Comparison of ENCODE assay signal across 20 cellular contexts in the genomic region with DNA sequence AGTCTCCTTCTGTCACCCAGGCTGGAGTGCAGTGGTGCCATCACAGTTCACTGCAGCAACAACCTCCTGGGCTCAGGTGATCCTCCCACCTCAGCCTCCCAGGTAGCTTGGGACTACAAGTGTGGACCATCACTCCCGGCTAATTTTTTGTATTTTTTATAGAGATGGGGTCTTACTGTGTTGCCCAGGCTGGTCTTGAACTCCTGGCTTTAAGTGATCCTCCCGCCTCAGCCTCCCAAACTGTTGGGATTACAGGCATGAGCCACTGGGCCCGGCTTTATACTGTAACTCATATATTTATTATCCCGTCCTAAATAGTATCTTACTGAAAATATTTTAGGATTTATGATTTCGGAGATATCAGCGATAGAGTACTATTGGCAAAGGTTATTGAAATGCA. TPM values are rescaled to one million over a fixed set of nuclear protein-coding genes. Genes with fewer than 3 reads are reported as not detected.
DNase-seq lines count a peak whose midpoint lies in the region; ATAC-seq and TF ChIP-seq lines count a peak whose summit lies in the region.
"Had no signal": no experiment of that assay in that cellular context is flagged by ENCODE, and none has a peak within 500 bp of the region (broad histone marks: within the 10 kb centered on the region; RNA-seq: fewer than 3 reads in every experiment).

No MANE protein-coding gene starts in this region.

- CTCF ChIA-PET in T-cell (lab: Charles Lee): interaction anchor here in 1 of 2 donors (1.3 kb wide), 1 partner anchor 22 kb away, joined by 3 read pairs; no protein-coding TSS in a partner anchor

- no peak overlapping the region for H3K4ac ChIP-seq in mesenchymal stem cell (ENCODE audit: low read depth in 1 of 2, low read length in 2 of 2)

- ATAC-seq in right cardiac atrium (no peak), T-cell (replicated peaks in 1 of 4) (no peak), GM21786 (IDR thresholded peaks at IDR 0.05; ENCODE audit: unreplicated experiment) (no peak)
- ATAC-seq: left lobe of liver had no signal

- peak overlapping the region; percentile 23 to 45 for H3K27ac Mint-ChIP-seq in T-cell

- TF ChIP-seq CTCF in left ventricle myocardium inferior (IDR thresholded peaks at IDR 0.05; ENCODE audit: borderline replicate concordance) (no peak), thyroid gland (IDR thresholded peaks at IDR 0.05) (no peak), BE2C (IDR thresholded peaks at IDR 0.05; ENCODE audit: low read depth, low read length) (no peak)

- peaks cover 40% of the 10 kb centered on the region for H3K36me3 Mint-ChIP-seq in T-cell

- no peaks in the 10 kb centered on the region for H3K27me3 Mint-ChIP-seq in T-cell
- H3K27me3 Mint-ChIP-seq: activated CD4-positive, alpha-beta memory T cell treated with anti-CD3 and anti-CD28 coated beads for 36 hours had no signal

- 84% methylated on average over 6 of the region's 6 CpGs for WGBS in right cardiac atrium
- WGBS in mesenchymal stem cell: 98% methylated on average over 3 of the region's 6 CpGs
- 90 to 92% methylated on average over 6 of the region's 6 CpGs for WGBS in thyroid gland, 2 donors

- H3K4me3 ChIP-seq in left ventricle myocardium inferior (no peak overlapping the region), right cardiac atrium (ENCODE audit: low read length) (no peak overlapping the region), mesenchymal stem cell (ENCODE audit: insufficient read depth in 1 of 2, low read depth in 1 of 2, low read length in 2 of 2) (no peak overlapping the region), thyroid gland (replicated peaks in 1 of 3) (no peak overlapping the region), BE2C (ENCODE audit: low read depth, low read length) (no peak overlapping the region)
- H3K4me3 ChIP-seq: esophagus squamous epithelium, tibial artery had no signal

- H4K8ac ChIP-seq in mesenchymal stem cell (ENCODE audit: low read length): no peak overlapping the region

- intact Hi-C loops in left ventricle myocardium inferior (cut with micrococcal nuclease): no loop called here
- intact Hi-C loops in right cardiac atrium (cut with DNase I): no loop called here
- intact Hi-C loops in thyroid gland (cut with DNase I): no loop called here

- no peak overlapping the region for H2BK12ac ChIP-seq in mesenchymal stem cell (ENCODE audit: low read length in 2 of 2)

- no peaks in the 10 kb centered on the region for H3K79me1 ChIP-seq in mesenchymal stem cell (replicated peaks; ENCODE audit: low read length, poor library complexity, severe bottlenecking)

- peaks cover 91% of the 10 kb centered on the region for H3K4me1 ChIP-seq in left ventricle myocardium inferior
- peaks cover 28% of the 10 kb centered on the region for H3K4me1 ChIP-seq in right cardiac atrium (ENCODE audit: control insufficient read depth, insufficient read depth, low read length)
- H3K4me1 ChIP-seq in mesenchymal stem cell (ENCODE audit: control insufficient read depth, insufficient read depth, low read depth, low read length): peaks cover 18% of the 10 kb centered on the region
- H3K4me1 ChIP-seq in thyroid gland: peaks cover 59 to 77% of the 10 kb centered on the region in 2 donors
- H3K4me1 ChIP-seq in BE2C: peaks cover 7% of the 10 kb centered on the region; the same call in 1 of the 2 replicates

- peak overlapping the region in 1 of 3 donors; percentile 60 for H3K4me3 Mint-ChIP-seq in T-cell
- H3K4me3 Mint-ChIP-seq: activated CD4-positive, alpha-beta memory T cell treated with anti-CD3 and anti-CD28 coated beads for 36 hours had no signal

- no peak overlapping the region for H3K18ac ChIP-seq in mesenchymal stem cell (ENCODE audit: low read depth in 1 of 2, low read length in 2 of 2)

- no peak for TF ChIP-seq POLR2A in thyroid gland (IDR thresholded peaks at IDR 0.05)

- H3K23ac ChIP-seq in mesenchymal stem cell (ENCODE audit: low read length in 2 of 2): no peak overlapping the region

- no peak overlapping the region for H2AFZ ChIP-seq in mesenchymal stem cell (ENCODE audit: low read depth, low read length)

- H3K4me2 ChIP-seq in mesenchymal stem cell (ENCODE audit: low read length, poor library complexity, severe bottlenecking): no peak overlapping the region

- POLR2A ChIA-PET in T-cell (lab: Charles Lee): interaction anchor here in 1 of 2 donors (0.7 kb wide), 1 partner anchor 14 kb away, joined by 5 read pairs; no protein-coding TSS in a partner anchor

- no peaks in the 10 kb centered on the region for H3K9me3 Mint-ChIP-seq in T-cell
- H3K9me3 Mint-ChIP-seq: activated CD4-positive, alpha-beta memory T cell treated with anti-CD3 and anti-CD28 coated beads for 36 hours had no signal

- no peak overlapping the region for H3K14ac ChIP-seq in mesenchymal stem cell (ENCODE audit: low read length in 2 of 2)

- peak overlapping the region; percentile 52 for H3K27ac ChIP-seq in left ventricle myocardium inferior (replicated peaks)
- no peak overlapping the region for H3K27ac ChIP-seq in right cardiac atrium (ENCODE audit: low read length)
- H3K27ac ChIP-seq in mesenchymal stem cell (ENCODE audit: low read length, poor library complexity, severe bottlenecking): no peak overlapping the region
- peak overlapping the region in 2 of 3 donors; percentile 8 to 20 for H3K27ac ChIP-seq in thyroid gland

- H4K91ac ChIP-seq in mesenchymal stem cell (ENCODE audit: low read length): no peak overlapping the region

- no peak overlapping the region for H2BK5ac ChIP-seq in mesenchymal stem cell (ENCODE audit: low read depth, low read length, poor library complexity, severe bottlenecking)

- no peaks in the 10 kb centered on the region for H3K27me3 ChIP-seq in left ventricle myocardium inferior (ENCODE audit: low read depth)
- H3K27me3 ChIP-seq in right cardiac atrium (ENCODE audit: control insufficient read depth, insufficient read depth): no peaks in the 10 kb centered on the region
- no peaks in the 10 kb centered on the region for H3K27me3 ChIP-seq in mesenchymal stem cell (ENCODE audit: control insufficient read depth in 1 of 2, insufficient read depth in 1 of 2, low read length in 2 of 2)
- H3K27me3 ChIP-seq in thyroid gland: no peaks in the 10 kb centered on the region
- no peaks in the 10 kb centered on the region for H3K27me3 ChIP-seq in BE2C
- H3K27me3 ChIP-seq: esophagus squamous epithelium, tibial artery had no signal

- DNase-seq in left ventricle myocardium inferior (no peak), right cardiac atrium (no peak), T-cell (no peak), mesenchymal stem cell (no peak), thyroid gland (no peak), BE2C (no peak)
- DNase-seq: activated CD4-positive, alpha-beta memory T cell treated with anti-CD3 and anti-CD28 coated beads for 36 hours; activated T-cell treated with anti-CD3 and anti-CD28 coated beads, Interleukin-2, amount 50 U/mL, for 48 hours; amniotic stem cell; caudate nucleus; EL; esophagus squamous epithelium; Kasumi-1; NCI-H1048; NCI-H2029 treated with DMSO at 0.1 percent for 48 hours; stimulated activated CD4-positive, alpha-beta T cell treated with anti-CD3 and anti-CD28 coated beads, Interleukin-12 subunit alpha, Interleukin-12 subunit beta, amount 100 ng/mL, for 4 hours; SW 1271; tibial artery had no signal

- H2AK5ac ChIP-seq in mesenchymal stem cell (ENCODE audit: low read length, severe bottlenecking): no peak overlapping the region

- H3K4me1 Mint-ChIP-seq in T-cell: peaks cover 84 to 88% (median 85%) of the 10 kb centered on the region in 3 donors

- H3K36me3 ChIP-seq in left ventricle myocardium inferior: peaks cover 29% of the 10 kb centered on the region
- peaks cover 32 to 53% of the 10 kb centered on the region in 2 experiments for H3K36me3 ChIP-seq in mesenchymal stem cell (ENCODE audit: control insufficient read depth in 1 of 2, insufficient read depth in 2 of 2, low read depth in 1 of 2, low read length in 2 of 2)
- peaks cover 23 to 25% of the 10 kb centered on the region in 2 donors for H3K36me3 ChIP-seq in thyroid gland
- H3K36me3 ChIP-seq in BE2C: peaks cover 60% of the 10 kb centered on the region

- H3K9ac ChIP-seq in mesenchymal stem cell (ENCODE audit: low read length): peak overlapping the region; percentile 11

- H2BK120ac ChIP-seq in mesenchymal stem cell (ENCODE audit: low read depth, low read length): no peak overlapping the region

- no peaks in the 10 kb centered on the region for H3K9me3 ChIP-seq in left ventricle myocardium inferior (replicated peaks)
- no peaks in the 10 kb centered on the region for H3K9me3 ChIP-seq in right cardiac atrium (ENCODE audit: control insufficient read depth, low read length)
- H3K9me3 ChIP-seq in mesenchymal stem cell (ENCODE audit: control insufficient read depth, low read length): no peaks in the 10 kb centered on the region
- H3K9me3 ChIP-seq in thyroid gland: no peaks in the 10 kb centered on the region
- H3K9me3 ChIP-seq in BE2C: no peaks in the 10 kb centered on the region
- H3K9me3 ChIP-seq: esophagus squamous epithelium, tibial artery had no signal

- H2BK15ac ChIP-seq in mesenchymal stem cell (ENCODE audit: low read depth, poor library complexity, severe bottlenecking): no peak overlapping the region

RNA-seq across cellular contexts. Expression of a gene that starts 10.9 kb away (rescaled TPM):
- total RNA-seq in left ventricle myocardium inferior (159 TPM), right cardiac atrium (100 to 1,000 TPM; 186 to 223 (median 202) TPM), T-cell (100 to 1,000 TPM; 174 to 258 (median 186) TPM), thyroid gland (100 to 1,000 TPM; 267 to 323 (median 298) TPM)
- polyA plus RNA-seq in right cardiac atrium: 139 TPM
- 203 TPM for polyA plus RNA-seq in mesenchymal stem cell (2013, experiment 1 of 2)
- 198 TPM for polyA plus RNA-seq in mesenchymal stem cell (2013, experiment 2 of 2)
- 286 TPM for polyA plus RNA-seq in BE2C (2012; ENCODE audit: insufficient read depth, insufficient read length, low read depth)

RNA-seq across cellular contexts. Expression of a gene that starts 24.8 kb away (rescaled TPM):
- total RNA-seq in left ventricle myocardium inferior (2.4 TPM), right cardiac atrium (1 to 10 TPM; 2.4 to 5.1 (median 3.8) TPM), T-cell (10 to 100 TPM in 1 of 5 donors, 1 to 10 TPM in 4; 4.1 to 12.3 (median 6.4) TPM), thyroid gland (1 to 10 TPM in 3 of 4 donors, under 1 TPM in 1; 0.93 to 3.4 (median 2.5) TPM)
- polyA plus RNA-seq in right cardiac atrium: 2.1 TPM
- 0.35 TPM for polyA plus RNA-seq in mesenchymal stem cell (2013, experiment 1 of 2)
- 0.52 TPM for polyA plus RNA-seq in mesenchymal stem cell (2013, experiment 2 of 2)
- polyA plus RNA-seq in BE2C (2012; ENCODE audit: insufficient read depth, insufficient read length, low read depth): 4.5 TPM

Comparison
In these comparisons a context has a peak if more than half of its experiments do, and no peak if none do; other contexts are left out.
1. H3K27ac ChIP-seq: peak in left ventricle myocardium inferior (single experiment) and thyroid gland (2 of 3); none in right cardiac atrium (single experiment) and mesenchymal stem cell (single experiment).